16 cellular contexts compared by ENCODE assay signal in genomic region chr22:30804626-30805025, GRCh38.
DNase-seq lines count a peak whose midpoint lies in the region; ATAC-seq, FAIRE-seq and TF ChIP-seq lines count a peak whose summit lies in the region.
"Had no signal": no experiment of that assay in that cellular context is flagged by ENCODE, and none has a peak within 500 bp of the region (broad histone marks: within the 10 kb centered on the region; RNA-seq: fewer than 3 reads in every experiment).

No MANE protein-coding gene starts in this region.

- H3K4me1 Mint-ChIP-seq in astrocyte (ENCODE audit: low read depth, unreplicated experiment): peaks cover 33% of the 10 kb centered on the region
- H3K4me1 Mint-ChIP-seq in glutamatergic neuron (ENCODE audit: low read depth, unreplicated experiment): peaks cover 29% of the 10 kb centered on the region
- H3K4me1 Mint-ChIP-seq: CD14-positive monocyte had no signal

- peaks cover 18% of the 10 kb centered on the region for H4K20me1 ChIP-seq in astrocyte (ENCODE audit: insufficient read depth, low read length)

- no peak overlapping the region for H2AFZ ChIP-seq in astrocyte (ENCODE audit: low read depth, low read length)
- H2AFZ ChIP-seq: GM23248 had no signal

- H3K79me2 ChIP-seq in astrocyte (ENCODE audit: insufficient read depth, low read length): no peaks in the 10 kb centered on the region

- TF ChIP-seq CTCF in astrocyte (IDR thresholded peaks at IDR 0.05; ENCODE audit: insufficient read depth, low read depth, low read length): no peak
- no peak for TF ChIP-seq CTCF in glutamatergic neuron (IDR thresholded peaks at IDR 0.05; ENCODE audit: partially characterized antibody, unreplicated experiment)

- no peak for FAIRE-seq in astrocyte (lab: Jason Lieb, UNC)
- FAIRE-seq: D721Med, H54 had no signal

- H3K36me3 ChIP-seq in astrocyte (ENCODE audit: insufficient read depth, low read length) (no peaks in the 10 kb centered on the region), skeletal muscle satellite cell (ENCODE audit: insufficient read depth, low read length) (no peaks in the 10 kb centered on the region)

- H3K4me1 ChIP-seq in astrocyte (ENCODE audit: insufficient read depth, low read length) (peaks cover 22% of the 10 kb centered on the region), skeletal muscle satellite cell (ENCODE audit: control insufficient read depth, insufficient read depth, low read length) (peaks cover 47% of the 10 kb centered on the region)

- H3K27ac Mint-ChIP-seq in astrocyte (ENCODE audit: unreplicated experiment) (no peak overlapping the region), glutamatergic neuron (ENCODE audit: unreplicated experiment) (no peak overlapping the region)
- H3K27ac Mint-ChIP-seq: CD14-positive monocyte; CD8-positive, alpha-beta T cell had no signal

- DNase-seq in HCEC 1CT: peak; percentile 39
- peak; percentile 12 for DNase-seq in astrocyte (ENCODE audit: low read depth)
- DNase-seq in glutamatergic neuron: no peak
- DNase-seq in G401 (ENCODE audit: low spot score): no peak
- DNase-seq in NCI-H748 treated with DMSO at 0.1 percent for 48 hours (lab: John Stamatoyannopoulos, UW): no peak
- DNase-seq: CD8-positive, alpha-beta T cell; COR-L47; DMS153; DMS79 treated with DMSO at 0.1 percent for 48 hours; GM23248; IMR-90 had no signal

- peaks cover 31% of the 10 kb centered on the region for H3K27me3 Mint-ChIP-seq in astrocyte (ENCODE audit: low read depth, unreplicated experiment)
- peaks cover 14% of the 10 kb centered on the region for H3K27me3 Mint-ChIP-seq in glutamatergic neuron (ENCODE audit: unreplicated experiment)

- H3K4me3 ChIP-seq in astrocyte (ENCODE audit: insufficient read depth, low read depth, low read length): no peak overlapping the region
- no peak overlapping the region for H3K4me3 ChIP-seq in skeletal muscle satellite cell (ENCODE audit: low read length)
- H3K4me3 ChIP-seq: GM23248 had no signal

- no peak overlapping the region for H3K9ac ChIP-seq in astrocyte (ENCODE audit: low read length)
- no peak overlapping the region for H3K9ac ChIP-seq in skeletal muscle satellite cell (ENCODE audit: low read depth, low read length)
- H3K9ac ChIP-seq: GM23248 had no signal

- H3K9me3 ChIP-seq in astrocyte (ENCODE audit: insufficient read depth, low read depth, low read length) (no peaks in the 10 kb centered on the region), skeletal muscle satellite cell (replicated peaks; ENCODE audit: low read length) (no peaks in the 10 kb centered on the region)

- no peak overlapping the region for H3K27ac ChIP-seq in astrocyte (ENCODE audit: low read depth, low read length)
- H3K27ac ChIP-seq: GM23248 had no signal

- in situ Hi-C loops in G401 (cut with HindIII; ENCODE audit: low sequenced_read_pairs): no loop called here

- H3K4me3 Mint-ChIP-seq in astrocyte (ENCODE audit: unreplicated experiment) (no peak overlapping the region), glutamatergic neuron (ENCODE audit: unreplicated experiment) (peak overlapping the region; percentile 65)
- H3K4me3 Mint-ChIP-seq: CD14-positive monocyte; CD8-positive, alpha-beta T cell had no signal

- H3K9me3 Mint-ChIP-seq in astrocyte (ENCODE audit: unreplicated experiment) (peaks cover 6% of the 10 kb centered on the region), glutamatergic neuron (ENCODE audit: unreplicated experiment) (peaks cover 15% of the 10 kb centered on the region)
- H3K9me3 Mint-ChIP-seq: CD8-positive, alpha-beta T cell had no signal

- H3K4me2 ChIP-seq in astrocyte (ENCODE audit: low read length) (no peak overlapping the region), skeletal muscle satellite cell (ENCODE audit: low read length) (peak overlapping the region; percentile 79)

- ATAC-seq in HG02840 (IDR thresholded peaks at IDR 0.05; ENCODE audit: low FRiP score, unreplicated experiment): no peak
- ATAC-seq: CD8-positive, alpha-beta T cell had no signal

- H3K36me3 Mint-ChIP-seq in astrocyte (ENCODE audit: low read depth, unreplicated experiment): no peaks in the 10 kb centered on the region
- no peaks in the 10 kb centered on the region for H3K36me3 Mint-ChIP-seq in glutamatergic neuron (ENCODE audit: unreplicated experiment)
- H3K36me3 Mint-ChIP-seq: CD14-positive monocyte; CD8-positive, alpha-beta T cell had no signal

- H3K27me3 ChIP-seq in astrocyte (ENCODE audit: insufficient read depth, low read length): peaks cover 15% of the 10 kb centered on the region
- peaks cover 9% of the 10 kb centered on the region for H3K27me3 ChIP-seq in skeletal muscle satellite cell (ENCODE audit: control insufficient read depth, insufficient read depth, low read length)

Comparison
In these comparisons a context has a peak if more than half of its experiments do, and no peak if none do; other contexts are left out.
1. DNase-seq: peak in HCEC 1CT (single experiment) and astrocyte (single experiment); none in glutamatergic neuron (single experiment), G401 (single experiment) and NCI-H748 treated with DMSO at 0.1 percent for 48 hours (single experiment).